In genomic region chr17:40074871-40075215, GRCh38 we compare ENCODE assay signal across 9 cellular contexts. TPM values are rescaled to one million over a fixed set of nuclear protein-coding genes. Genes with fewer than 3 reads are reported as not detected.
A peak's percentile ranks its signal among the peaks of the same experiment; 100 is the strongest.
DNase-seq lines count a peak whose midpoint lies in the region; ATAC-seq and TF ChIP-seq lines count a peak whose summit lies in the region.
"Had no signal": no experiment of that assay in that cellular context is flagged by ENCODE, and none has a peak within 500 bp of the region (broad histone marks: within the 10 kb centered on the region; RNA-seq: fewer than 3 reads in every experiment).

No MANE protein-coding gene starts in this region.

- ATAC-seq in HG03442 (IDR thresholded peaks at IDR 0.05; ENCODE audit: unreplicated experiment) = no peak

- H3K27me3 ChIP-seq in Peyer's patch = no peaks in the 10 kb centered on the region
- no peaks in the 10 kb centered on the region for H3K27me3 ChIP-seq in esophagus (ENCODE audit: control insufficient read depth in 1 of 2, insufficient read depth in 2 of 2, low read length in 2 of 2)
- H3K27me3 ChIP-seq in mucosa of rectum (ENCODE audit: control insufficient read depth in 2 of 2, insufficient read depth in 2 of 2, low read length in 2 of 2) = no peaks in the 10 kb centered on the region
- H3K27me3 ChIP-seq in tibial nerve = no peaks in the 10 kb centered on the region

- H3K9me3 ChIP-seq in Peyer's patch = no peaks in the 10 kb centered on the region
- no peaks in the 10 kb centered on the region for H3K9me3 ChIP-seq in esophagus (ENCODE audit: control insufficient read depth in 2 of 2, insufficient read depth in 1 of 2, low read depth in 1 of 2, low read length in 1 of 2)
- H3K9me3 ChIP-seq in mucosa of rectum (ENCODE audit: control insufficient read depth in 2 of 2, low read length in 2 of 2) = no peaks in the 10 kb centered on the region
- no peaks in the 10 kb centered on the region for H3K9me3 ChIP-seq in tibial nerve

- DNase-seq in Peyer's patch (no peak), tibial nerve (ENCODE audit: low spot score in 2 of 2) (no peak), OCI-M2 (lab: John Stamatoyannopoulos, UW; ENCODE audit: unreplicated experiment) (no peak), NCI-H446 (lab: John Stamatoyannopoulos, UW) (no peak)
- DNase-seq: cortex of kidney had no signal

- peak overlapping the region; percentile 78 to 100 (median 94) for H3K27ac ChIP-seq in Peyer's patch
- peak overlapping the region; percentile 66 to 78 for H3K27ac ChIP-seq in esophagus (ENCODE audit: low read depth in 2 of 2, low read length in 1 of 2)
- H3K27ac ChIP-seq in mucosa of rectum (ENCODE audit: low read depth in 2 of 2, low read length in 2 of 2) = peak overlapping the region; percentile 96 to 98
- peak overlapping the region; percentile 94 to 98 (median 96) for H3K27ac ChIP-seq in tibial nerve

- H3K4me3 ChIP-seq in Peyer's patch (peak overlapping the region in 2 of 4 donors; percentile 15 to 22), esophagus (ENCODE audit: low read depth in 1 of 2, low read length in 2 of 2) (no peak overlapping the region), mucosa of rectum (ENCODE audit: low read length in 2 of 2) (no peak overlapping the region), tibial nerve (peak overlapping the region in 1 of 4 donors; percentile 18)

- 44 to 48% methylated on average over 6 of the region's 6 CpGs for WGBS in esophagus, 2 donors
- 11 to 25% methylated on average over 3 to 6 of the region's 6 CpGs for WGBS in tibial nerve, 2 donors

- H3K36me3 ChIP-seq in Peyer's patch (peaks cover 0 to 30% (median 0%) of the 10 kb centered on the region in 3 donors), esophagus (ENCODE audit: control insufficient read depth in 2 of 2, insufficient read depth in 2 of 2, low read length in 1 of 2) (peaks cover 0 to 10% of the 10 kb centered on the region in 2 donors), mucosa of rectum (ENCODE audit: control insufficient read depth in 2 of 2, insufficient read depth in 2 of 2, low read length in 2 of 2) (peaks cover 9 to 19% of the 10 kb centered on the region in 2 donors), tibial nerve (peaks cover 0 to 40% (median 5%) of the 10 kb centered on the region in 3 donors)

- no peak for TF ChIP-seq EP300 in tibial nerve (IDR thresholded peaks at IDR 0.05)

- TF ChIP-seq CTCF in Peyer's patch (IDR thresholded peaks at IDR 0.05) (no peak), tibial nerve (IDR thresholded peaks at IDR 0.05) (no peak)

- H3K9ac ChIP-seq in mucosa of rectum (ENCODE audit: low read depth in 1 of 2, low read length in 2 of 2) = peak overlapping the region; percentile 53 to 54

- H3K4me1 ChIP-seq in Peyer's patch (peaks cover 31 to 74% (median 42%) of the 10 kb centered on the region in 4 donors), esophagus (ENCODE audit: control insufficient read depth in 2 of 2, insufficient read depth in 2 of 2, low read length in 1 of 2) (peaks cover 28 to 44% of the 10 kb centered on the region in 2 donors), mucosa of rectum (ENCODE audit: control insufficient read depth in 2 of 2, insufficient read depth in 2 of 2, low read length in 2 of 2) (peaks cover 65 to 69% of the 10 kb centered on the region in 2 donors), tibial nerve (peaks cover 17 to 83% (median 73%) of the 10 kb centered on the region in 4 donors)

- TF ChIP-seq POLR2A in Peyer's patch (IDR thresholded peaks at IDR 0.05) (no peak), tibial nerve (IDR thresholded peaks at IDR 0.05) (no peak)

RNA-seq across cellular contexts. Expression of gene THRA, which starts 12.1 kb away (rescaled TPM):
- total RNA-seq in Peyer's patch (10 to 100 TPM; 43.4 to 80.5 (median 68.5) TPM), tibial nerve (10 to 100 TPM; 65.4 to 86.1 (median 78.4) TPM)
- 10 to 100 TPM; 10.5 to 11.0 TPM for polyA plus RNA-seq in esophagus

RNA-seq across cellular contexts. Expression of gene MED24, which starts 20.6 kb away (rescaled TPM):
- 100 to 1,000 TPM in 3 of 4 donors, 10 to 100 TPM in 1; 77.9 to 176 (median 146) TPM for total RNA-seq in Peyer's patch
- 10 to 100 TPM; 37.7 to 43.7 TPM for polyA plus RNA-seq in esophagus
- 100 to 1,000 TPM in 2 of 4 donors, 10 to 100 TPM in 2; 55.1 to 146 (median 84.6) TPM for total RNA-seq in tibial nerve

RNA-seq across cellular contexts. Expression of gene NR1D1, which starts 25.5 kb away (rescaled TPM):
- total RNA-seq in Peyer's patch = 10 to 100 TPM; 13.2 to 38.8 (median 18.9) TPM
- polyA plus RNA-seq in esophagus = 10 to 100 TPM; 23.6 to 24.6 TPM
- 10 to 100 TPM; 16.8 to 48.2 (median 21.0) TPM for total RNA-seq in tibial nerve

RNA-seq across cellular contexts. Expression of gene MSL1, which starts 46.9 kb away (rescaled TPM):
- total RNA-seq in Peyer's patch (100 to 1,000 TPM in 3 of 4 donors, 10 to 100 TPM in 1; 86.3 to 207 (median 117) TPM), tibial nerve (100 to 1,000 TPM in 3 of 4 donors, 10 to 100 TPM in 1; 78.0 to 113 (median 107) TPM)
- 10 to 100 TPM; 42.1 to 59.5 TPM for polyA plus RNA-seq in esophagus

RNA-seq across cellular contexts. Expression of gene CSF3, which starts 59.6 kb away (rescaled TPM):
- total RNA-seq in Peyer's patch = not detected
- under 1 TPM; 0.26 to 0.29 TPM for polyA plus RNA-seq in esophagus
- total RNA-seq in tibial nerve = 1 to 10 TPM in 1 of 4 donors, under 1 TPM in 1, not detected in 2; 0.59 to 2.1 TPM
- total RNA-seq: NCI-H460 had no signal
